Comparison of ENCODE assay signal across 12 cellular contexts in genomic region chr9:97046228-97046627, GRCh38. TPM values are rescaled to one million over a fixed set of nuclear protein-coding genes. Genes with fewer than 3 reads are reported as not detected.
A peak's percentile ranks its signal among the peaks of the same experiment; 100 is the strongest.
DNase-seq lines count a peak whose midpoint lies in the region; ATAC-seq and TF ChIP-seq lines count a peak whose summit lies in the region.
"Had no signal": no experiment of that assay in that cellular context is flagged by ENCODE, and none has a peak within 500 bp of the region (broad histone marks: within the 10 kb centered on the region; RNA-seq: fewer than 3 reads in every experiment).

No MANE protein-coding gene starts in this region.

- WGBS in lung, 2 donors = 47 to 60% methylated on average over 5 of the region's 5 CpGs

- H3K9me3 Mint-ChIP-seq in CD4-positive, alpha-beta T cell = peaks cover 1% of the 10 kb centered on the region

- H3K4me3 Mint-ChIP-seq in CD4-positive, alpha-beta T cell = no peak overlapping the region

- in situ Hi-C loops in astrocyte of the spinal cord (cut with HindIII; ENCODE audit: low sequenced_read_pairs) = no loop called here

- no peaks in the 10 kb centered on the region for H3K27me3 ChIP-seq in lung (ENCODE audit: control insufficient read depth, insufficient read depth)
- peaks cover 25% of the 10 kb centered on the region for H3K27me3 ChIP-seq in CD4-positive, alpha-beta T cell (ENCODE audit: control insufficient read depth, insufficient read depth, low read length)

- intact Hi-C loops in CD4-positive, alpha-beta T cell (cut with DNase I, micrococcal nuclease) = no loop called here

- H3K9me3 ChIP-seq in lung (ENCODE audit: control insufficient read depth in 2 of 2, insufficient read depth in 1 of 2, low read length in 1 of 2) = peaks cover 0 to 2% of the 10 kb centered on the region in 2 donors
- no peaks in the 10 kb centered on the region for H3K9me3 ChIP-seq in CD4-positive, alpha-beta T cell (ENCODE audit: control insufficient read depth, low read length)
- H3K9me3 ChIP-seq: gastrocnemius medialis, neutrophil had no signal

- TF ChIP-seq CTCF in astrocyte of the spinal cord (IDR thresholded peaks at IDR 0.05; ENCODE audit: low read depth, low read length) (no peak), lung (IDR thresholded peaks at IDR 0.05; ENCODE audit: control extremely low read depth, extremely low read depth) (no peak)
- TF ChIP-seq CTCF in CD4-positive, alpha-beta T cell (IDR thresholded peaks at IDR 0.05) = no peak

- POLR2A ChIA-PET in HEK293T (lab: Yijun Ruan, JAX) = interaction anchor here (0.6 kb wide), 1 partner anchor 8 kb away, joined by 3 read pairs; no protein-coding TSS in a partner anchor
- POLR2A ChIA-PET in CD4-positive, alpha-beta T cell (lab: Charles Lee) = no interaction called here

- no peak overlapping the region for H3K27ac ChIP-seq in lung (ENCODE audit: low read depth in 1 of 2, low read length in 1 of 2)
- no peak overlapping the region for H3K27ac ChIP-seq in CD4-positive, alpha-beta T cell (ENCODE audit: low read depth, low read length)
- H3K27ac ChIP-seq: gastrocnemius medialis, neutrophil had no signal

- CTCF ChIA-PET in HEK293T (lab: Yijun Ruan, JAX) = interaction anchor here (0.6 kb wide), 1 partner anchor 109 kb away, joined by 3 read pairs; no protein-coding TSS in a partner anchor
- CTCF ChIA-PET in CD4-positive, alpha-beta T cell (lab: Charles Lee) = no interaction called here

- H3K4me3 ChIP-seq in astrocyte of the spinal cord (ENCODE audit: low read depth, low read length) (no peak overlapping the region), lung (no peak overlapping the region)
- H3K4me3 ChIP-seq: gastrocnemius medialis had no signal

- H3K4me1 ChIP-seq in lung (ENCODE audit: control insufficient read depth in 2 of 2, insufficient read depth in 2 of 2, low read length in 2 of 2) = no peaks in the 10 kb centered on the region
- H3K4me1 ChIP-seq: gastrocnemius medialis had no signal

- H3K27me3 Mint-ChIP-seq in CD4-positive, alpha-beta T cell = peaks cover 56% of the 10 kb centered on the region

- peak; percentile 42 for DNase-seq in DMS153 treated with DMSO at 0.1 percent for 48 hours (lab: John Stamatoyannopoulos, UW; ENCODE audit: unreplicated experiment)
- peak in 2 of 3 experiments; percentile 78 to 92 for DNase-seq in NCI-H1417 (lab: John Stamatoyannopoulos, UW)
- peak; percentile 7 for DNase-seq in astrocyte of the spinal cord (ENCODE audit: low read depth, low spot score)
- peak; percentile 67 for DNase-seq in lung (ENCODE audit: low spot score)
- DNase-seq in NCI-H524 (lab: John Stamatoyannopoulos, UW) = no peak
- no peak for DNase-seq in HEK293T (ENCODE audit: extremely low spot score)
- no peak for DNase-seq in NCI-H526 (lab: John Stamatoyannopoulos, UW)
- DNase-seq in CD4-positive, alpha-beta T cell = no peak
- DNase-seq: amniotic stem cell, NCI-H2171 had no signal

- H3K36me3 Mint-ChIP-seq in CD4-positive, alpha-beta T cell (ENCODE audit: low read depth) = no peaks in the 10 kb centered on the region

- no peaks in the 10 kb centered on the region for H3K4me1 Mint-ChIP-seq in CD4-positive, alpha-beta T cell (ENCODE audit: low read depth)

- ATAC-seq in lung (ENCODE audit: insufficient read depth, low FRiP score) = peak; percentile 79
- ATAC-seq in CD4-positive, alpha-beta T cell (ENCODE audit: poor library complexity) = no peak
- ATAC-seq: gastrocnemius medialis had no signal

- H3K27ac Mint-ChIP-seq in CD4-positive, alpha-beta T cell = no peak overlapping the region

- no peaks in the 10 kb centered on the region for H3K36me3 ChIP-seq in lung (ENCODE audit: control insufficient read depth in 2 of 2, insufficient read depth in 2 of 2, low read length in 2 of 2)
- H3K36me3 ChIP-seq: gastrocnemius medialis, neutrophil had no signal

TF ChIP-seq in HEK293T, 16 proteins besides CTCF, POLR2A, EP300 and RAD21:
- TF ChIP-seq HDGF (IDR thresholded peaks at IDR 0.05; ENCODE audit: borderline replicate concordance) = no peak
- no peak for TF ChIP-seq ARNT (IDR thresholded peaks at IDR 0.05)
- TF ChIP-seq FOXM1 (IDR thresholded peaks at IDR 0.05; ENCODE audit: borderline replicate concordance) = no peak
- TF ChIP-seq PKNOX1 (IDR thresholded peaks at IDR 0.05) = no peak
- no peak for TF ChIP-seq SP1 (IDR thresholded peaks at IDR 0.05)
- TF ChIP-seq CTBP1 (IDR thresholded peaks at IDR 0.05; ENCODE audit: borderline replicate concordance) = no peak
- TF ChIP-seq LEF1 (IDR thresholded peaks at IDR 0.05; ENCODE audit: borderline replicate concordance) = no peak
- no peak for TF ChIP-seq FOXK2 (IDR thresholded peaks at IDR 0.05)
- no peak for TF ChIP-seq BHLHE40 (IDR thresholded peaks at IDR 0.05; ENCODE audit: borderline replicate concordance)
- TF ChIP-seq SUZ12 (IDR thresholded peaks at IDR 0.05) = no peak
- TF ChIP-seq ELF4 (IDR thresholded peaks at IDR 0.05) = no peak

RNA-seq across cellular contexts. Expression of gene CTSV, which starts 7.3 kb away (rescaled TPM):
- 1 to 10 TPM in 1 of 2 donors, under 1 TPM in 1; 0.43 to 1.8 TPM for total RNA-seq in lung
- under 1 TPM; 0.31 to 0.61 TPM for polyA plus RNA-seq in lung
- under 1 TPM in 1 of 2 experiments, not detected in 1; 0.11 TPM for total RNA-seq in CD4-positive, alpha-beta T cell

Comparison
In these comparisons a context has a peak if more than half of its experiments do, and no peak if none do; other contexts are left out.
1. DNase-seq: peak in DMS153 treated with DMSO at 0.1 percent for 48 hours (single experiment), NCI-H1417 (2 of 3), astrocyte of the spinal cord (single experiment) and lung (single experiment); none in NCI-H524 (0 of 2), HEK293T (single experiment), NCI-H526 (0 of 2) and CD4-positive, alpha-beta T cell (0 of 10).